Comparison of ENCODE assay signal across 18 cellular contexts in genomic region chr20:63685269-63686026, GRCh38. TPM values are rescaled to one million over a fixed set of nuclear protein-coding genes. Genes with fewer than 3 reads are reported as not detected.
A peak's percentile ranks its signal among the peaks of the same experiment; 100 is the strongest.
DNase-seq lines count a peak whose midpoint lies in the region; ATAC-seq and TF ChIP-seq lines count a peak whose summit lies in the region.
"Had no signal": no experiment of that assay in that cellular context is flagged by ENCODE, and none has a peak within 500 bp of the region (broad histone marks: within the 10 kb centered on the region; RNA-seq: fewer than 3 reads in every experiment).

No MANE protein-coding gene starts in this region.

- DNase-seq in Caco-2 = no peak
- peak in 1 of 7 donors; percentile 34 for DNase-seq in adrenal gland
- peak in 1 of 2 donors; percentile 75 for DNase-seq in left lung
- no peak for DNase-seq in NCI-H748 treated with DMSO at 0.1 percent for 48 hours (lab: John Stamatoyannopoulos, UW)
- no peak for DNase-seq in activated effector memory CD4-positive, alpha-beta T cell treated with Interleukin-2 at 50 U/mL for 16 hours
- DNase-seq: activated CD4-positive, alpha-beta T cell treated with anti-CD3 and anti-CD28 coated beads, Interleukin-2, amount 10 ng/mL, durations not matched to agents 24 days and 14 days; effector CD8-positive, alpha-beta T cell; H7; naive B cell; NCI-H1694 treated with DMSO at 0.1 percent for 48 hours; NCI-H69; T1000 had no signal

- POLR2A ChIA-PET in Caco-2 (lab: Charles Lee) = no interaction called here

- H3K4me3 Mint-ChIP-seq in Caco-2 (ENCODE audit: unreplicated experiment) = no peak overlapping the region
- H3K4me3 Mint-ChIP-seq: activated CD4-positive, alpha-beta T cell treated with anti-CD3 and anti-CD28 coated beads, Interleukin-2, amount 10 ng/mL, durations not matched to agents 24 days and 14 days; naive B cell; stimulated activated memory B cell treated with anti-CD40 and anti-IgM and Interleukin-4, amounts not matched to agents 10 μg/mL and 1 μg/mL and 100 μg/mL, for 72 hours had no signal

- CTCF ChIA-PET in Caco-2 (lab: Charles Lee) = no interaction called here

- H3K36me3 ChIP-seq in Caco-2 (ENCODE audit: control insufficient read depth, insufficient read depth, low read length) (no peaks in the 10 kb centered on the region), adrenal gland (replicated peaks in 1 of 2) (no peaks in the 10 kb centered on the region), left lung (peaks cover 0 to 18% of the 10 kb centered on the region in 2 donors)

- TF ChIP-seq CTCF in Caco-2 (IDR thresholded peaks at IDR 0.05; ENCODE audit: insufficient read depth in 1 of 2, low read depth in 1 of 2, low read length in 1 of 2, severe bottlenecking in 1 of 2, unreplicated experiment in 1 of 2) (no peak), adrenal gland (IDR thresholded peaks at IDR 0.05) (no peak), left lung (IDR thresholded peaks at IDR 0.05) (no peak)

- peak overlapping the region in 4 of 5 donors; percentile 55 to 95 (median 82) for H3K27ac ChIP-seq in adrenal gland
- peak overlapping the region; percentile 88 to 91 for H3K27ac ChIP-seq in left lung
- H3K27ac ChIP-seq in skin epidermis = peak overlapping the region in 20 of 21 experiments; percentile 29 to 95 (median 83)
- H3K27ac ChIP-seq: HL-60 had no signal

- BruUV-seq in Caco-2 (replicated peaks; lab: Mats Ljungman, UMichigan) = no TSS peak

- no peaks in the 10 kb centered on the region for H3K4me1 Mint-ChIP-seq in Caco-2 (ENCODE audit: low read depth, unreplicated experiment)
- H3K4me1 Mint-ChIP-seq: stimulated activated memory B cell treated with anti-CD40 and anti-IgM and Interleukin-4, amounts not matched to agents 10 μg/mL and 1 μg/mL and 100 μg/mL, for 72 hours had no signal

- peaks cover 76% of the 10 kb centered on the region for H3K36me3 Mint-ChIP-seq in Caco-2 (ENCODE audit: insufficient read depth, unreplicated experiment)
- H3K36me3 Mint-ChIP-seq: naive B cell; stimulated activated memory B cell treated with anti-CD40 and anti-IgM and Interleukin-4, amounts not matched to agents 10 μg/mL and 1 μg/mL and 100 μg/mL, for 72 hours had no signal

- no peaks in the 10 kb centered on the region for H3K27me3 Mint-ChIP-seq in Caco-2 (ENCODE audit: insufficient read depth, unreplicated experiment)
- H3K27me3 Mint-ChIP-seq: activated CD4-positive, alpha-beta T cell treated with anti-CD3 and anti-CD28 coated beads, Interleukin-2, amount 10 ng/mL, durations not matched to agents 24 days and 14 days; naive B cell; stimulated activated memory B cell treated with anti-CD40 and anti-IgM and Interleukin-4, amounts not matched to agents 10 μg/mL and 1 μg/mL and 100 μg/mL, for 72 hours had no signal

- H3K4me1 ChIP-seq in Caco-2 = peaks cover 35% of the 10 kb centered on the region
- peaks cover 4 to 45% of the 10 kb centered on the region in 2 donors for H3K4me1 ChIP-seq in adrenal gland (replicated peaks in 1 of 2)
- H3K4me1 ChIP-seq in left lung = peaks cover 24 to 65% of the 10 kb centered on the region in 2 donors

- peak overlapping the region; percentile 67 for H3K27ac Mint-ChIP-seq in Caco-2 (ENCODE audit: unreplicated experiment)
- H3K27ac Mint-ChIP-seq: stimulated activated memory B cell treated with anti-CD40 and anti-IgM and Interleukin-4, amounts not matched to agents 10 μg/mL and 1 μg/mL and 100 μg/mL, for 72 hours had no signal

- no peak for ATAC-seq in left lung
- ATAC-seq in HG03108 (IDR thresholded peaks at IDR 0.05; ENCODE audit: unreplicated experiment) = no peak
- no peak for ATAC-seq in GM21576 (IDR thresholded peaks at IDR 0.05; ENCODE audit: unreplicated experiment)
- ATAC-seq: stimulated activated memory B cell treated with anti-CD40 and anti-IgM and Interleukin-4, amounts not matched to agents 10 μg/mL and 1 μg/mL and 100 μg/mL, for 72 hours had no signal

- WGBS in adrenal gland, 4 donors = 76 to 94% (median 85%) methylated on average over 8 to 21 of the region's 21 CpGs

- H3K27me3 ChIP-seq in Caco-2 (replicated peaks; ENCODE audit: control insufficient read depth, insufficient read depth, low read length) (no peaks in the 10 kb centered on the region), adrenal gland (no peaks in the 10 kb centered on the region), left lung (no peaks in the 10 kb centered on the region)

- intact Hi-C loops in Caco-2 (cut with micrococcal nuclease; ENCODE audit: unreplicated experiment) = no loop called here
- intact Hi-C loops in adrenal gland (cut with DNase I) = no loop called here
- intact Hi-C loops in left lung (cut with DNase I) = no loop called here

- no peaks in the 10 kb centered on the region for H3K9me3 Mint-ChIP-seq in Caco-2 (ENCODE audit: unreplicated experiment)
- H3K9me3 Mint-ChIP-seq: activated CD4-positive, alpha-beta T cell treated with anti-CD3 and anti-CD28 coated beads, Interleukin-2, amount 10 ng/mL, durations not matched to agents 24 days and 14 days; naive B cell; stimulated activated memory B cell treated with anti-CD40 and anti-IgM and Interleukin-4, amounts not matched to agents 10 μg/mL and 1 μg/mL and 100 μg/mL, for 72 hours had no signal

- H3K4me3 ChIP-seq in Caco-2 (ENCODE audit: low read depth, low read length) = no peak overlapping the region
- H3K4me3 ChIP-seq in adrenal gland = no peak overlapping the region
- no peak overlapping the region for H3K4me3 ChIP-seq in left lung
- H3K4me3 ChIP-seq in skin epidermis = no peak overlapping the region

- TF ChIP-seq POLR2A in adrenal gland (IDR thresholded peaks at IDR 0.05) = no peak

- H3K9me3 ChIP-seq in Caco-2 (no peaks in the 10 kb centered on the region), adrenal gland (replicated peaks in 1 of 3) (no peaks in the 10 kb centered on the region), left lung (no peaks in the 10 kb centered on the region)

RNA-seq across cellular contexts. Expression of gene TNFRSF6B, which starts 11.0 kb away (rescaled TPM):
- total RNA-seq in Caco-2 (2022) (not detected in 2 replicates), adrenal gland (1 to 10 TPM in 5 of 8 donors, under 1 TPM in 1, not detected in 2; 0.78 to 6.7 (median 2.6) TPM), left lung (10 to 100 TPM in 1 of 2 donors, 1 to 10 TPM in 1; 3.6 to 17.6 TPM)
- 10 to 100 TPM in 2 of 3 donors, not detected in 1; 36.1 to 43.3 TPM for polyA plus RNA-seq in adrenal gland
- total RNA-seq: activated CD4-positive, alpha-beta T cell treated with anti-CD3 and anti-CD28 coated beads, Interleukin-2, amount 10 ng/mL, durations not matched to agents 24 days and 14 days; frontal cortex; H7 had no signal

RNA-seq across cellular contexts. Expression of gene ARFRP1, which starts 22.3 kb away (rescaled TPM):
- total RNA-seq in Caco-2 (2022) = 119 and 126 TPM in 2 replicates
- total RNA-seq in adrenal gland = 10 to 100 TPM; 31.7 to 63.8 (median 42.2) TPM
- polyA plus RNA-seq in adrenal gland = 10 to 100 TPM; 18.8 to 75.9 (median 52.2) TPM
- total RNA-seq in left lung = 10 to 100 TPM; 38.2 to 46.9 TPM

RNA-seq across cellular contexts. Expression of gene ZGPAT, which starts 22.4 kb away (rescaled TPM):
- 69.3 and 74.7 TPM in 2 replicates for total RNA-seq in Caco-2 (2022)
- total RNA-seq in adrenal gland = 10 to 100 TPM; 25.8 to 56.2 (median 35.3) TPM
- polyA plus RNA-seq in adrenal gland = 100 to 1,000 TPM in 1 of 3 donors, 10 to 100 TPM in 1, 1 to 10 TPM in 1; 4.4 to 120 (median 61.7) TPM
- 10 to 100 TPM; 26.2 to 28.8 TPM for total RNA-seq in left lung

RNA-seq across cellular contexts. Expression of gene RTEL1, which starts 27.3 kb away (rescaled TPM):
- 51.1 and 61.6 TPM in 2 replicates for total RNA-seq in Caco-2 (2022)
- 100 to 1,000 TPM in 1 of 8 donors, 10 to 100 TPM in 7; 12.4 to 110 (median 32.1) TPM for total RNA-seq in adrenal gland
- polyA plus RNA-seq in adrenal gland = 100 to 1,000 TPM in 1 of 3 donors, 10 to 100 TPM in 1, 1 to 10 TPM in 1; 9.4 to 109 (median 70.8) TPM
- 10 to 100 TPM; 22.3 to 38.8 TPM for total RNA-seq in left lung

RNA-seq across cellular contexts. Expression of gene STMN3, which starts 32.2 kb away (rescaled TPM):
- total RNA-seq in Caco-2 (2022) = 27.4 and 27.9 TPM in 2 replicates
- total RNA-seq in adrenal gland = 10 to 100 TPM; 29.2 to 85.0 (median 52.1) TPM
- 100 to 1,000 TPM in 1 of 3 donors, 10 to 100 TPM in 2; 34.5 to 109 (median 72.3) TPM for polyA plus RNA-seq in adrenal gland
- 10 to 100 TPM; 12.6 to 13.1 TPM for total RNA-seq in left lung
